ENCODE assay signal across 10 cellular contexts in the genomic region with DNA sequence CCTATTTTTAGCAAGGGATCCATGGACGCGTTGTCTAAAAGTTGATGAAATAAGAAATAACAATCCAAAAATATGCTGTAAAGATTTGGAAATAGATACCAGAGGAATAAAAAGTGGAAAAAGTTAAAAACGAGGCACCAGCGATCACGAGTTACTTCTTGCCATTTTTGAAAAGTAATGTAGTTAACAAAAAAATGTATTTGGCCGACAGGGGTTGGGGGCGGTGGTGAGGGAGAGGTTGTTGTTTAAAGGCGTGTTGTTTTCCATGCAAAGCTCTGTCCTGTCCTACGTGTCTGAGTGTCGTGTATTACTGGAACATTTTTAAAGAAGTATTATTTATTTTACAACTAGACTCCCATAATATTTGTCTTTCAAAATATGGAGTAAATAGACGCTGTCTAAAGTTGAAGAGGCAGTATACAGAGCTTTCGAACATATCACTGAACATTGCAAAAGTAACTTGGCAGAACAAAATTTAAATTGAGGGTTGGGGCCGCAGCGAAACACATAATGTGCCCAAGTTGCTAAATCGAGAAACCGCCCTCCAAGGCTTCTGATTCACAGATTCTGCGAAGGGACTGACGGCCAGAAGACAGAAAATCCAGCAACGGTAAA. TPM values are rescaled to one million over a fixed set of nuclear protein-coding genes. Genes with fewer than 3 reads are reported as not detected.
DNase-seq lines count a peak whose midpoint lies in the region; FAIRE-seq and TF ChIP-seq lines count a peak whose summit lies in the region.
"Had no signal": no experiment of that assay in that cellular context is flagged by ENCODE, and none has a peak within 500 bp of the region (broad histone marks: within the 10 kb centered on the region; RNA-seq: fewer than 3 reads in every experiment).

No MANE protein-coding gene starts in this region.

- no peaks in the 10 kb centered on the region for H3K79me2 ChIP-seq in H9 (ENCODE audit: insufficient read depth, low read length)

- H3K27me3 Mint-ChIP-seq in H9 (ENCODE audit: low read depth): peaks cover 3% of the 10 kb centered on the region; the same call in 1 of the 2 replicates

- H3T11ph ChIP-seq in H9 (ENCODE audit: low read length): no peak overlapping the region

- peak overlapping the region; percentile 66 for H3K4me2 ChIP-seq in H9 (ENCODE audit: insufficient read depth, insufficient read length, low read length)

- no peak overlapping the region for H2BK12ac ChIP-seq in H9 (ENCODE audit: insufficient read length, low read depth, low read length)

- H3K79me1 ChIP-seq in H9 (ENCODE audit: insufficient read depth, low read depth, low read length, poor library complexity, severe bottlenecking): no peaks in the 10 kb centered on the region

- no peaks in the 10 kb centered on the region for H3K27me3 ChIP-seq in H9 (ENCODE audit: insufficient read depth, low read length)
- H3K27me3 ChIP-seq in ascending aorta: no peaks in the 10 kb centered on the region
- H3K27me3 ChIP-seq in iPS-18a (ENCODE audit: control insufficient read depth, insufficient read depth, low read length): no peaks in the 10 kb centered on the region
- peaks cover 10 to 17% (median 13%) of the 10 kb centered on the region in 3 donors for H3K27me3 ChIP-seq in skeletal muscle tissue (ENCODE audit: control insufficient read depth in 3 of 3, insufficient read depth in 3 of 3, low read length in 3 of 3)

- H3K23me2 ChIP-seq in H9 (ENCODE audit: insufficient read length, low read depth, low read length, poor library complexity, severe bottlenecking): peaks cover 13% of the 10 kb centered on the region

- H3K9me3 ChIP-seq in H9 (ENCODE audit: control insufficient read depth, low read depth, low read length) (no peaks in the 10 kb centered on the region), ascending aorta (no peaks in the 10 kb centered on the region), iPS-18a (ENCODE audit: control insufficient read depth, low read depth, low read length) (no peaks in the 10 kb centered on the region), skeletal muscle tissue (ENCODE audit: control insufficient read depth in 3 of 3, low read length in 3 of 3) (no peaks in the 10 kb centered on the region)

- H3K14ac ChIP-seq in H9 (ENCODE audit: insufficient read depth, low read length): no peak overlapping the region; the same call in 1 of the 2 replicates

- H2BK20ac ChIP-seq in H9 (ENCODE audit: low read depth, low read length, poor library complexity, severe bottlenecking): no peak overlapping the region

- H3K4me3 ChIP-seq in ascending aorta: peak overlapping the region; percentile 75 to 88
- peak overlapping the region; percentile 82 for H3K4me3 ChIP-seq in iPS-18a (ENCODE audit: low read length)
- peak overlapping the region; percentile 48 to 67 (median 52) for H3K4me3 ChIP-seq in skeletal muscle tissue (ENCODE audit: low read length in 3 of 3)

- H2BK5ac ChIP-seq in H9 (ENCODE audit: insufficient read length, low read length): no peak overlapping the region

- no peak overlapping the region for H4K5ac ChIP-seq in H9 (ENCODE audit: insufficient read length, low read depth, low read length)

- no peak overlapping the region for H3K27ac ChIP-seq in H9 (ENCODE audit: insufficient read length, low read depth, low read length)
- H3K27ac ChIP-seq in ascending aorta: peak overlapping the region; percentile 91 to 94
- no peak overlapping the region for H3K27ac ChIP-seq in iPS-18a (ENCODE audit: low read length)
- H3K27ac ChIP-seq in skeletal muscle tissue (ENCODE audit: low read depth, low read length): peak overlapping the region; percentile 41

- no peak overlapping the region for H2AFZ ChIP-seq in H9 (ENCODE audit: low read length)

- no CpG with 5 or more reads among the region's 19 CpGs for WGBS in H9 (ENCODE audit: extremely low coverage, insufficient read length, low lambda C conversion rate)

- no peak overlapping the region for H3K4ac ChIP-seq in H9 (ENCODE audit: low read depth, low read length)

- DNase-seq in H9 (no peak), ascending aorta (ENCODE audit: low spot score in 2 of 2) (no peak), KG1 (lab: John Stamatoyannopoulos, UW) (no peak), D721Med (ENCODE audit: insufficient read length, low spot score) (no peak), AML-193 (lab: John Stamatoyannopoulos, UW) (no peak)
- no peak for DNase-seq in activated CD4-positive, alpha-beta T cell treated with anti-CD3 and anti-CD28 coated beads, Interleukin-2, amount 50 U/mL, for 4 hours
- DNase-seq: activated naive CD4-positive, alpha-beta T cell treated with anti-CD3 and anti-CD28 coated beads for 36 hours had no signal

- peaks cover 2 to 16% (median 11%) of the 10 kb centered on the region in 3 experiments for H3K36me3 Mint-ChIP-seq in H9 (ENCODE audit: insufficient read depth in 1 of 3, low read depth in 3 of 3)

- H4K20me1 ChIP-seq in H9 (ENCODE audit: control insufficient read depth, insufficient read depth, insufficient read length): no peaks in the 10 kb centered on the region

- H3K4me3 Mint-ChIP-seq in H9: peak overlapping the region; percentile 88 to 92
- H3K4me3 Mint-ChIP-seq: activated naive CD4-positive, alpha-beta T cell treated with anti-CD3 and anti-CD28 coated beads for 36 hours had no signal

- peak overlapping the region; percentile 73 for H3K9ac ChIP-seq in H9 (ENCODE audit: extremely low read depth, insufficient read length, low read length)
- H3K9ac ChIP-seq in iPS-18a (ENCODE audit: low read length): peak overlapping the region; percentile 50
- peak overlapping the region; percentile 20 to 79 (median 73) for H3K9ac ChIP-seq in skeletal muscle tissue (ENCODE audit: low read depth in 1 of 3, low read length in 3 of 3)

- no peak overlapping the region for H4K8ac ChIP-seq in H9 (replicated peaks; ENCODE audit: insufficient read length, low read depth, low read length)

- H3K56ac ChIP-seq in H9 (ENCODE audit: insufficient read length, low read depth, low read length): no peak overlapping the region

- H3K27ac Mint-ChIP-seq in H9: peak overlapping the region; percentile 45 to 93 (median 91)
- H3K27ac Mint-ChIP-seq: activated naive CD4-positive, alpha-beta T cell treated with anti-CD3 and anti-CD28 coated beads for 36 hours had no signal

- no peaks in the 10 kb centered on the region for H3K36me3 ChIP-seq in ascending aorta
- H3K36me3 ChIP-seq in iPS-18a (ENCODE audit: control insufficient read depth, low read depth, low read length): no peaks in the 10 kb centered on the region
- no peaks in the 10 kb centered on the region for H3K36me3 ChIP-seq in skeletal muscle tissue (ENCODE audit: control insufficient read depth in 3 of 3, insufficient read depth in 3 of 3, low read length in 3 of 3)

- no peak overlapping the region for H2BK120ac ChIP-seq in H9 (ENCODE audit: low read depth, low read length, poor library complexity, severe bottlenecking)

- peak overlapping the region; percentile 3 for H3K18ac ChIP-seq in H9 (ENCODE audit: insufficient read length, low read depth, low read length)

- intact Hi-C loops in ascending aorta (cut with DNase I): loop anchor here (2.0 to 5.0 kb wide), 3 partner anchors 44 to 368 kb away; partner anchors contain the start of genes MRPS12, SAMD4B and SARS2

- H4K91ac ChIP-seq in H9 (ENCODE audit: insufficient read length, low read depth, low read length): no peak overlapping the region

- peaks cover 14 to 19% of the 10 kb centered on the region in 2 experiments for H3K4me1 Mint-ChIP-seq in H9

- no peak for FAIRE-seq in D721Med (lab: Jason Lieb, UNC)

- H3K4me1 ChIP-seq in H9 (ENCODE audit: insufficient read depth, low read length) (no peaks in the 10 kb centered on the region), ascending aorta (peaks cover 0 to 11% of the 10 kb centered on the region in 2 donors), iPS-18a (ENCODE audit: control insufficient read depth, low read depth, low read length) (peaks cover 11% of the 10 kb centered on the region), skeletal muscle tissue (ENCODE audit: control insufficient read depth in 3 of 3, insufficient read depth in 3 of 3, low read length in 3 of 3) (peaks cover 0 to 13% (median 6%) of the 10 kb centered on the region in 3 donors)

- H2BK15ac ChIP-seq in H9 (ENCODE audit: low read depth, low read length): no peak overlapping the region

- peaks cover 0 to under 1% of the 10 kb centered on the region in 2 experiments; a peak in 1 of 5 replicates for H3K9me3 Mint-ChIP-seq in H9
- H3K9me3 Mint-ChIP-seq: activated naive CD4-positive, alpha-beta T cell treated with anti-CD3 and anti-CD28 coated beads for 36 hours had no signal

- H2AK5ac ChIP-seq in H9 (ENCODE audit: insufficient read length, low read length): no peak overlapping the region

- H3K23ac ChIP-seq in H9 (ENCODE audit: insufficient read length, low read depth, low read length): no peak overlapping the region

- TF ChIP-seq CTCF in H9 (conservative IDR thresholded peaks at IDR 0.05) (no peak), ascending aorta (IDR thresholded peaks at IDR 0.05) (no peak), D721Med (IDR thresholded peaks at IDR 0.05; ENCODE audit: insufficient read depth, missing control alignments) (no peak)

RNA-seq across cellular contexts. Expression of gene FBXO17, which starts 0.8 kb away (rescaled TPM):
- total RNA-seq in H9 (2021) (25.5 and 25.9 TPM in 2 replicates), ascending aorta (47.4 TPM), skeletal muscle tissue (15.1 TPM)

RNA-seq across cellular contexts. Expression of gene MRPS12, which starts 44.0 kb away (rescaled TPM):
- total RNA-seq in H9 (2021): 81.3 and 82.4 TPM in 2 replicates
- 9.9 TPM for total RNA-seq in ascending aorta
- 21.9 TPM for total RNA-seq in skeletal muscle tissue

RNA-seq across cellular contexts. Expression of gene SARS2, which starts 44.1 kb away (rescaled TPM):
- total RNA-seq in H9 (2021) (57.4 and 59.7 TPM in 2 replicates), ascending aorta (1.4 TPM), skeletal muscle tissue (11.5 TPM)

RNA-seq across cellular contexts. Expression of gene FBXO27, which starts 57.6 kb away (rescaled TPM):
- 14.5 and 16.7 TPM in 2 replicates for total RNA-seq in H9 (2021)
- 144 TPM for total RNA-seq in ascending aorta
- total RNA-seq in skeletal muscle tissue: 1.0 TPM
- total RNA-seq: RPMI7951 had no signal

Comparison
In these comparisons a context has a peak if more than half of its experiments do, and no peak if none do; other contexts are left out.
1. H3K27ac ChIP-seq: peak in ascending aorta (2 of 2) and skeletal muscle tissue (single experiment); none in H9 (single experiment) and iPS-18a (single experiment).
2. Peak in every context shown above with its lines, with median percentiles within 50 percentile points of each other: H3K9ac ChIP-seq and H3K4me3 ChIP-seq.